1 cellular context compared by ENCODE assay signal in genomic region chr6:43736211-43736786, GRCh38.
TF ChIP-seq lines count a peak whose summit lies in the region.

No MANE protein-coding gene starts in this region.

TF ChIP-seq in GM23338, 12 proteins besides CTCF, POLR2A, EP300 and RAD21:
- TF ChIP-seq ETS1 (IDR thresholded peaks at IDR 0.05) (no peak), NANOG (IDR thresholded peaks at IDR 0.05; ENCODE audit: borderline replicate concordance) (no peak), STAT1 (IDR thresholded peaks at IDR 0.05; ENCODE audit: unreplicated experiment) (no peak), REST (IDR thresholded peaks at IDR 0.05; ENCODE audit: unreplicated experiment) (no peak), JUNB (IDR thresholded peaks at IDR 0.05; ENCODE audit: unreplicated experiment) (no peak), EZH2 (IDR thresholded peaks at IDR 0.05; ENCODE audit: low read depth, unreplicated experiment) (no peak), EZH2phosphoT487 (IDR thresholded peaks at IDR 0.05; ENCODE audit: unreplicated experiment) (no peak), ZNF114 (CRISPR knock-in tag; IDR thresholded peaks at IDR 0.05) (no peak), CREB1 (CRISPR knock-in tag; IDR thresholded peaks at IDR 0.05; ENCODE audit: low read depth) (no peak), ZNF331 (CRISPR knock-in tag; IDR thresholded peaks at IDR 0.05; ENCODE audit: low read depth) (no peak), POLR2AphosphoS5 (IDR thresholded peaks at IDR 0.05; ENCODE audit: low read depth) (no peak), ZNF462 (CRISPR knock-in tag; IDR thresholded peaks at IDR 0.05) (no peak)
